ENCODE assay signal across 1 cellular context in genomic region chr10:119872860-119873671, GRCh38.
TF ChIP-seq lines count a peak whose summit lies in the region.

No MANE protein-coding gene starts in this region.

TF ChIP-seq in HepG2, 621 proteins besides CTCF, POLR2A, EP300 and RAD21 (continued from another document and continues in another):
- TF ChIP-seq GLMP (CRISPR knock-in tag; IDR thresholded peaks at IDR 0.05; ENCODE audit: borderline replicate concordance) (no peak), MEF2D (CRISPR knock-in tag; IDR thresholded peaks at IDR 0.05) (0 out of 2 replicates have a peak, but pooled peaks have one; percentile 50), HDAC1 (CRISPR knock-in tag; IDR thresholded peaks at IDR 0.05) (peak; percentile 74), ZBTB8A (CRISPR knock-in tag; IDR thresholded peaks at IDR 0.05; ENCODE audit: borderline replicate concordance, low read depth) (no peak), SPEN (CRISPR knock-in tag; IDR thresholded peaks at IDR 0.05; ENCODE audit: low read depth) (peak; percentile 42), ZNF292 (CRISPR knock-in tag; IDR thresholded peaks at IDR 0.05; ENCODE audit: borderline replicate concordance, low read depth) (no peak), SMAD1 (CRISPR knock-in tag; IDR thresholded peaks at IDR 0.05; ENCODE audit: borderline replicate concordance, low read depth) (no peak), ZNF709 (CRISPR knock-in tag; IDR thresholded peaks at IDR 0.05) (no peak), PAWR (CRISPR knock-in tag; IDR thresholded peaks at IDR 0.05; ENCODE audit: borderline replicate concordance) (no peak), SP140L (CRISPR knock-in tag; IDR thresholded peaks at IDR 0.05; ENCODE audit: borderline replicate concordance) (0 out of 2 replicates have a peak, but pooled peaks have one; percentile 32), DRAP1 (CRISPR knock-in tag; IDR thresholded peaks at IDR 0.05) (peak; percentile 47), TBX3 (IDR thresholded peaks at IDR 0.05; ENCODE audit: borderline replicate concordance) (no peak), ZNF740 (CRISPR knock-in tag; IDR thresholded peaks at IDR 0.05) (peak; percentile 61; the same call in 1 of the 2 replicates), THAP8 (CRISPR knock-in tag; IDR thresholded peaks at IDR 0.05; ENCODE audit: borderline replicate concordance) (0 out of 2 replicates have a peak, but pooled peaks have one; percentile 14), ZNF564 (CRISPR knock-in tag; IDR thresholded peaks at IDR 0.05) (no peak; the same call in 1 of the 2 replicates), HMGA1 (CRISPR knock-in tag; conservative IDR thresholded peaks at IDR 0.05) (no peak), ZNF260 (CRISPR knock-in tag; IDR thresholded peaks at IDR 0.05; ENCODE audit: borderline replicate concordance, low read depth) (no peak), KDM4B (CRISPR knock-in tag; IDR thresholded peaks at IDR 0.05) (0 out of 2 replicates have a peak, but pooled peaks have one; percentile 18), ZNF264 (CRISPR knock-in tag; IDR thresholded peaks at IDR 0.05) (no peak), NR2C2 (CRISPR knock-in tag; IDR thresholded peaks at IDR 0.05; ENCODE audit: borderline replicate concordance) (peak; percentile 78), ETV5 (CRISPR knock-in tag; IDR thresholded peaks at IDR 0.05; ENCODE audit: borderline replicate concordance) (no peak), RFX5 (IDR thresholded peaks at IDR 0.05; ENCODE audit: low read depth, low read length) (peak; percentile 64; the same call in 1 of the 2 replicates), ZNF766 (CRISPR knock-in tag; IDR thresholded peaks at IDR 0.05; ENCODE audit: borderline replicate concordance) (no peak), ISX (CRISPR knock-in tag; conservative IDR thresholded peaks at IDR 0.05) (no peak; the same call in 1 of the 2 replicates), ZSCAN12 (CRISPR knock-in tag; IDR thresholded peaks at IDR 0.05) (no peak), FOXJ3 (CRISPR knock-in tag; IDR thresholded peaks at IDR 0.05; ENCODE audit: borderline replicate concordance) (no peak), ZNF430 (CRISPR knock-in tag; IDR thresholded peaks at IDR 0.05) (no peak), REXO4 (CRISPR knock-in tag; IDR thresholded peaks at IDR 0.05; ENCODE audit: borderline replicate concordance) (no peak), HOXD1 (CRISPR knock-in tag; IDR thresholded peaks at IDR 0.05) (no peak), ZNF275 (CRISPR knock-in tag; IDR thresholded peaks at IDR 0.05; ENCODE audit: borderline replicate concordance) (no peak; the same call in 1 of the 2 replicates), HOXA3 (CRISPR knock-in tag; IDR thresholded peaks at IDR 0.05) (peak; percentile 100), PRDM4 (CRISPR knock-in tag; IDR thresholded peaks at IDR 0.05; ENCODE audit: borderline replicate concordance) (no peak), PATZ1 (CRISPR knock-in tag; IDR thresholded peaks at IDR 0.05) (peak; percentile 38; the same call in 1 of the 2 replicates), STAT5B (CRISPR knock-in tag; IDR thresholded peaks at IDR 0.05) (no peak), ELF1 (CRISPR knock-in tag; IDR thresholded peaks at IDR 0.05) (no peak), ZSCAN22 (CRISPR knock-in tag; IDR thresholded peaks at IDR 0.05) (0 out of 2 replicates have a peak, but pooled peaks have one; percentile 53), FOXM1 (CRISPR knock-in tag; IDR thresholded peaks at IDR 0.05) (no peak), EED (CRISPR knock-in tag; IDR thresholded peaks at IDR 0.05) (peak; percentile 29; the same call in 1 of the 2 replicates), WIZ (CRISPR knock-in tag; IDR thresholded peaks at IDR 0.05) (0 out of 2 replicates have a peak, but pooled peaks have one; percentile 13), PRMT3 (CRISPR knock-in tag; IDR thresholded peaks at IDR 0.05; ENCODE audit: borderline replicate concordance, low read depth) (peak; percentile 44; the same call in 1 of the 2 replicates), SP1 (IDR thresholded peaks at IDR 0.05) (no peak), SP1 (CRISPR knock-in tag; IDR thresholded peaks at IDR 0.05) (peak; percentile 35; the same call in 1 of the 2 replicates), LBX2 (CRISPR knock-in tag; IDR thresholded peaks at IDR 0.05; ENCODE audit: borderline replicate concordance) (no peak), NR2F1 (CRISPR knock-in tag; IDR thresholded peaks at IDR 0.05) (no peak), SOX13 (IDR thresholded peaks at IDR 0.05) (no peak), SOX13 (CRISPR knock-in tag; conservative IDR thresholded peaks at IDR 0.05 in 1 of 2, IDR thresholded peaks at IDR 0.05 in 1 of 2) (no peak; a peak in 1 of 4 replicates), ZBTB10 (CRISPR knock-in tag; IDR thresholded peaks at IDR 0.05; ENCODE audit: borderline replicate concordance) (no peak), ZIK1 (CRISPR knock-in tag; IDR thresholded peaks at IDR 0.05; ENCODE audit: borderline replicate concordance, low read depth) (0 out of 2 replicates have a peak, but pooled peaks have one; percentile 54), ASH2L (IDR thresholded peaks at IDR 0.05; ENCODE audit: insufficient read length, low read depth, low read length) (peak; percentile 84), HNRNPL (IDR thresholded peaks at IDR 0.05; ENCODE audit: low read depth, low read length) (no peak), ZNF468 (CRISPR knock-in tag; IDR thresholded peaks at IDR 0.05) (no peak), MLLT10 (CRISPR knock-in tag; IDR thresholded peaks at IDR 0.05) (no peak), ZNF550 (CRISPR knock-in tag; IDR thresholded peaks at IDR 0.05; ENCODE audit: borderline replicate concordance) (no peak), U2AF2 (IDR thresholded peaks at IDR 0.05; ENCODE audit: low read depth, low read length) (no peak), HDAC6 (IDR thresholded peaks at IDR 0.05; ENCODE audit: low read depth, low read length) (no peak), NFYB (CRISPR knock-in tag; IDR thresholded peaks at IDR 0.05) (no peak), ZBTB37 (CRISPR knock-in tag; IDR thresholded peaks at IDR 0.05) (no peak), DNMT3B (CRISPR knock-in tag; conservative IDR thresholded peaks at IDR 0.05) (no peak), MTF1 (CRISPR knock-in tag; IDR thresholded peaks at IDR 0.05) (no peak), MED13 (CRISPR knock-in tag; IDR thresholded peaks at IDR 0.05) (no peak), SATB2 (CRISPR knock-in tag; IDR thresholded peaks at IDR 0.05) (no peak), KDM1A (CRISPR knock-in tag; IDR thresholded peaks at IDR 0.05) (no peak), ZNF232 (CRISPR knock-in tag; IDR thresholded peaks at IDR 0.05; ENCODE audit: borderline replicate concordance) (no peak; the same call in 1 of the 2 replicates), JUND (CRISPR knock-in tag; IDR thresholded peaks at IDR 0.05) (0 out of 2 replicates have a peak, but pooled peaks have one; percentile 7), REPIN1 (CRISPR knock-in tag; IDR thresholded peaks at IDR 0.05; ENCODE audit: borderline replicate concordance, low read depth) (no peak)
